13 cellular contexts compared by ENCODE assay signal in the genomic region with DNA sequence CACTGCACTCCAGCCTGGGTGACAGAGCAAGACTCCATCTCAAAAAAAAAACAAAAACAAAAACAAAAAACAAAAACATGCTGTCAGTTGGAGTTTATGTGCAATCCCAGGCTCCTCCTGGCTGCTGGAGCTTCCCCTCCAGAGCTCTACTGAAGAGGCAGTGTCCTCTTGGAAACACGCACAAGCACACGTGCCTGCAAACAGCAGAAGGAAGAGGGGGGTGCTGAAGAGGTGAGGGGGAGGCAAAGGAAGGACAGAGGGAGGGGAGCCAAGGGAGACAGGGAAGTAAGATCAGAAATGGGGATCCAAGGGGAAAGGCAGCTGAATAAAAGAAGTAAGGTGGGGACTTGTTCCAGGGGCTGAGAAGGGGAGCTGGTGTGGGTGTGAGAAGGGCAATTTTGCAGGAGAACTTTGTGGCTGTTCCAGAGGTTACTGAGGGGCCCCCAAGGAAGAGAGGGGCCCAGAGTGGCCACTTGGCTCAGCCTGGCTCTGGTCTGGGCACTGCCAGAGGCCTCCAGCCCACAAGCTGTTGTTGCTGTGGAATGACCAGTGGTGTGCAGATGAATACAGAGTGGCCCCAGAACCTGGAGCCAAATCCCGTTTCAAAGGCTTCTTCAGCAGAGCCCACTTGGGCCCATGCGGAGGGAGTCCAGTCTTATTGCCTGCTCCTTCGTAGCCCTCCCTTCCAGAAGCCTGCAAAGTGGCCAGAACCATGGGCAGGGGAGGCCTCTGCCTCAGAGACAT. TPM values are rescaled to one million over a fixed set of nuclear protein-coding genes. Genes with fewer than 3 reads are reported as not detected.
DNase-seq lines count a peak whose midpoint lies in the region; ATAC-seq and TF ChIP-seq lines count a peak whose summit lies in the region.
"Had no signal": no experiment of that assay in that cellular context is flagged by ENCODE, and none has a peak within 500 bp of the region (broad histone marks: within the 10 kb centered on the region; RNA-seq: fewer than 3 reads in every experiment).

No MANE protein-coding gene starts in this region.

- peak overlapping the region in 1 of 3 experiments; percentile 22 for H3K4me3 Mint-ChIP-seq in nephron
- H3K4me3 Mint-ChIP-seq in T-helper 17 cell = no peak overlapping the region

- TF ChIP-seq POLR2A in testis (IDR thresholded peaks at IDR 0.05) (no peak), upper lobe of left lung (IDR thresholded peaks at IDR 0.05) (no peak)

- no peaks in the 10 kb centered on the region for H3K36me3 Mint-ChIP-seq in nephron (ENCODE audit: low read depth)
- no peaks in the 10 kb centered on the region for H3K36me3 Mint-ChIP-seq in T-helper 17 cell (ENCODE audit: low read depth)

- H3K9me3 ChIP-seq in colonic mucosa (no peaks in the 10 kb centered on the region), testis (no peaks in the 10 kb centered on the region), upper lobe of left lung (no peaks in the 10 kb centered on the region), T-helper 17 cell (ENCODE audit: control insufficient read depth, low read length, poor library complexity, severe bottlenecking) (no peaks in the 10 kb centered on the region)
- H3K9me3 ChIP-seq: BE2C, neutrophil had no signal

- DNase-seq in Kasumi-1 (lab: John Stamatoyannopoulos, UW) = peak; percentile 3 to 30
- no peak for DNase-seq in colonic mucosa
- DNase-seq in testis = peak; percentile 59
- no peak for DNase-seq in upper lobe of left lung
- DNase-seq in T-helper 17 cell = no peak
- DNase-seq in NCI-H1105 treated with DMSO at 0.1 percent for 48 hours (lab: John Stamatoyannopoulos, UW) = no peak
- DNase-seq: BE2C; DMS79; mesendoderm; NCI-H510A; stimulated activated CD4-positive, alpha-beta T cell treated with anti-CD3 and anti-CD28 coated beads, Interleukin-12 subunit alpha, Interleukin-12 subunit beta, amount 100 ng/mL, for 4 hours had no signal

- peak overlapping the region; percentile 24 to 46 for H3K9ac ChIP-seq in colonic mucosa (ENCODE audit: low read depth in 2 of 2, low read length in 2 of 2)

- H3K27ac Mint-ChIP-seq in nephron (peak overlapping the region; percentile 20 to 72 (median 25)), T-helper 17 cell (no peak overlapping the region)

- H3K4me1 ChIP-seq in colonic mucosa = no peaks in the 10 kb centered on the region
- H3K4me1 ChIP-seq in testis = peaks cover 63% of the 10 kb centered on the region
- peaks cover 18 to 49% (median 44%) of the 10 kb centered on the region in 4 donors for H3K4me1 ChIP-seq in upper lobe of left lung

- 33 to 53% methylated on average over 3 to 5 of the region's 5 CpGs for WGBS in testis, 2 donors
- WGBS in upper lobe of left lung, 2 donors = 16 to 55% methylated on average over 3 to 5 of the region's 5 CpGs

- H3K36me3 ChIP-seq in colonic mucosa (no peaks in the 10 kb centered on the region), testis (ENCODE audit: low read depth, missing control alignments) (no peaks in the 10 kb centered on the region), upper lobe of left lung (peaks cover 0 to 4% (median 0%) of the 10 kb centered on the region in 4 donors)
- H3K36me3 ChIP-seq: BE2C, neutrophil had no signal

- no peak overlapping the region for H3K4me3 ChIP-seq in colonic mucosa
- no peak overlapping the region for H3K4me3 ChIP-seq in testis
- H3K4me3 ChIP-seq in upper lobe of left lung = no peak overlapping the region

- H3K4me1 Mint-ChIP-seq in nephron = peaks cover 72% of the 10 kb centered on the region
- H3K4me1 Mint-ChIP-seq in T-helper 17 cell = no peaks in the 10 kb centered on the region

- TF ChIP-seq CTCF in colonic mucosa (IDR thresholded peaks at IDR 0.05) = no peak
- TF ChIP-seq CTCF in nephron (IDR thresholded peaks at IDR 0.05; ENCODE audit: unreplicated experiment in 3 of 3) = no peak
- no peak for TF ChIP-seq CTCF in testis (IDR thresholded peaks at IDR 0.05)
- TF ChIP-seq CTCF in upper lobe of left lung (IDR thresholded peaks at IDR 0.05) = no peak

- intact Hi-C loops in colonic mucosa (cut with DNase I) = no loop called here
- intact Hi-C loops in testis (cut with DNase I; ENCODE audit: low total_unique reads) = no loop called here

- no peak for TF ChIP-seq EP300 in upper lobe of left lung (IDR thresholded peaks at IDR 0.05)

- ATAC-seq in upper lobe of left lung (ENCODE audit: low FRiP score in 2 of 2) (no peak), T-helper 17 cell (no peak)

- H3K9me3 Mint-ChIP-seq in nephron = no peaks in the 10 kb centered on the region

- no peaks in the 10 kb centered on the region for H3K27me3 ChIP-seq in colonic mucosa
- H3K27me3 ChIP-seq in testis = no peaks in the 10 kb centered on the region
- H3K27me3 ChIP-seq in upper lobe of left lung = no peaks in the 10 kb centered on the region
- H3K27me3 ChIP-seq: BE2C had no signal

- H3K27me3 Mint-ChIP-seq in nephron (ENCODE audit: low read depth) (peaks cover 57% of the 10 kb centered on the region), T-helper 17 cell (peaks cover 36% of the 10 kb centered on the region)

- H3K27ac ChIP-seq in colonic mucosa (no peak overlapping the region), testis (no peak overlapping the region), upper lobe of left lung (peak overlapping the region in 2 of 4 donors; percentile 56 to 69)
- H3K27ac ChIP-seq: neutrophil had no signal

RNA-seq across cellular contexts. Expression of gene LYL1, which starts 34.4 kb away (rescaled TPM):
- total RNA-seq in colonic mucosa (1 to 10 TPM; 3.6 to 4.5 TPM), testis (10 to 100 TPM; 15.9 to 35.8 TPM), upper lobe of left lung (10 to 100 TPM; 22.6 to 55.5 (median 31.4) TPM), T-helper 17 cell (10 to 100 TPM in 1 of 2 donors, 1 to 10 TPM in 1; 6.9 to 17.9 TPM)
- 21.9 TPM for polyA plus RNA-seq in testis (ENCODE audit: insufficient read depth, low read depth, low replicate concordance)

RNA-seq across cellular contexts. Expression of gene TRMT1, which starts 48.3 kb away (rescaled TPM):
- total RNA-seq in colonic mucosa (10 to 100 TPM; 17.5 to 40.1 TPM), testis (10 to 100 TPM; 44.8 to 50.0 TPM), upper lobe of left lung (10 to 100 TPM; 27.2 to 92.2 (median 33.1) TPM), T-helper 17 cell (10 to 100 TPM; 60.3 to 72.3 TPM)
- 35.9 TPM for polyA plus RNA-seq in testis (ENCODE audit: insufficient read depth, low read depth, low replicate concordance)

RNA-seq across cellular contexts. Expression of gene NACC1, which starts 49.8 kb away (rescaled TPM):
- total RNA-seq in colonic mucosa = 100 to 1,000 TPM in 1 of 2 donors, 10 to 100 TPM in 1; 56.7 to 119 TPM
- 100 to 1,000 TPM in 1 of 2 donors, 10 to 100 TPM in 1; 75.9 to 102 TPM for total RNA-seq in testis
- polyA plus RNA-seq in testis (ENCODE audit: insufficient read depth, low read depth, low replicate concordance) = 38.2 TPM
- 10 to 100 TPM; 22.0 to 96.1 (median 55.7) TPM for total RNA-seq in upper lobe of left lung
- 10 to 100 TPM; 23.1 to 26.4 TPM for total RNA-seq in T-helper 17 cell

Comparison
In these comparisons a context has a peak if more than half of its experiments do, and no peak if none do; other contexts are left out.
1. DNase-seq: peak in Kasumi-1 (2 of 2) and testis (single experiment); none in colonic mucosa (single experiment), upper lobe of left lung (0 of 2), T-helper 17 cell (0 of 3) and NCI-H1105 treated with DMSO at 0.1 percent for 48 hours (single experiment).